8 cellular contexts compared by ENCODE assay signal in genomic region chr17:1455291-1455747, GRCh38. TPM values are rescaled to one million over a fixed set of nuclear protein-coding genes. Genes with fewer than 3 reads are reported as not detected.
DNase-seq lines count a peak whose midpoint lies in the region; ATAC-seq and TF ChIP-seq lines count a peak whose summit lies in the region.

No MANE protein-coding gene starts in this region.

- H3K27ac ChIP-seq in RWPE1 (peak overlapping the region; percentile 90), adipose tissue (ENCODE audit: low read depth, low read length) (peak overlapping the region; percentile 90), heart right ventricle (peak overlapping the region; percentile 97 to 99 (median 98))

- CTCF ChIA-PET in RWPE1 (lab: Yijun Ruan, JAX), result interaction anchor here (0.5 kb wide), 1 partner anchor 90 kb away, joined by 3 read pairs; no protein-coding TSS in a partner anchor

- ATAC-seq in GM19468 (IDR thresholded peaks at IDR 0.05; ENCODE audit: extremely low read depth, unreplicated experiment), result peak; percentile 11
- ATAC-seq in HG03571 (IDR thresholded peaks at IDR 0.05; ENCODE audit: unreplicated experiment), result peak; percentile 32
- ATAC-seq in heart right ventricle, result peak; percentile 44 to 71 (median 60)

- H3K27me3 ChIP-seq in heart right ventricle, result peaks cover 0 to 4% (median 0%) of the 10 kb centered on the region in 7 donors

- DNase-seq in Daoy (ENCODE audit: low read depth) (peak; percentile 82), RWPE1 (ENCODE audit: low spot score) (peak; percentile 64), heart right ventricle (peak; percentile 70 to 79), posterior vena cava (ENCODE audit: low spot score) (peak; percentile 92), GM19240 (ENCODE audit: insufficient read length, low spot score) (no peak)

- peaks cover 0 to 30% (median 0%) of the 10 kb centered on the region in 9 donors for H3K36me3 ChIP-seq in heart right ventricle

- peaks cover 17 to 65% (median 52%) of the 10 kb centered on the region in 9 donors for H3K4me1 ChIP-seq in heart right ventricle

- intact Hi-C loops in heart right ventricle (cut with DNase I) (loop anchor here in 8 of 10 donors (2.0 to 10.0 kb wide), 9 partner anchors 37 to 93 kb away; partner anchors contain the start of genes INPP5K (in 4 of the 8) and MYO1C (in 1 of the 8)), posterior vena cava (cut with DNase I) (loop anchor here (5.0 to 10.0 kb wide), 3 partner anchors 59 to 91 kb away; partner anchors contain the start of gene INPP5K (in 2 of the 2))

- H3K4me3 ChIP-seq in heart right ventricle, result peak overlapping the region; percentile 73 to 100 (median 98)

- TF ChIP-seq CTCF in RWPE1 (conservative IDR thresholded peaks at IDR 0.05; ENCODE audit: low read depth) (peak; percentile 59), heart right ventricle (IDR thresholded peaks at IDR 0.05) (peak; percentile 49 to 74 (median 59))

- 0 to 1% (median 0%) methylated on average over 22 to 27 of the region's 27 CpGs for WGBS in adipose tissue, 3 donors
- WGBS in heart right ventricle, 2 donors, result 0% methylated on average over 27 of the region's 27 CpGs

- POLR2A ChIA-PET in RWPE1 (lab: Yijun Ruan, JAX; ENCODE audit: low non-redundant PET), result interaction anchor here (0.5 kb wide), 1 partner anchor 11 kb away, joined by 3 read pairs; no protein-coding TSS in a partner anchor

- H3K9me3 ChIP-seq in heart right ventricle, result no peaks in the 10 kb centered on the region

RNA-seq across cellular contexts. Expression of gene CRK, which starts 0.7 kb away (rescaled TPM):
- 118 and 126 TPM in 2 replicates for total RNA-seq in Daoy (2014; rRNA removed; shearing (Covaris generic))
- polyA plus RNA-seq in adipose tissue (10 to 100 TPM; 15.8 to 62.3 (median 45.5) TPM), heart right ventricle (10 to 100 TPM; 22.2 to 29.4 TPM)
- total RNA-seq in heart right ventricle (10 to 100 TPM; 30.4 to 47.5 (median 37.9) TPM), posterior vena cava (10 to 100 TPM; 56.6 to 58.0 TPM)

RNA-seq across cellular contexts. Expression of gene MYO1C, which starts 37.2 kb away (rescaled TPM):
- total RNA-seq in Daoy (2014; rRNA removed; shearing (Covaris generic)), result 55.9 and 57.2 TPM in 2 replicates
- polyA plus RNA-seq in adipose tissue (100 to 1,000 TPM in 2 of 3 donors, 10 to 100 TPM in 1; 76.1 to 339 (median 135) TPM), heart right ventricle (100 to 1,000 TPM; 101 to 120 TPM)
- total RNA-seq in heart right ventricle (100 to 1,000 TPM; 131 to 229 (median 179) TPM), posterior vena cava (100 to 1,000 TPM; 270 to 381 TPM)

RNA-seq across cellular contexts. Expression of gene YWHAE, which starts 55.3 kb away (rescaled TPM):
- total RNA-seq in Daoy (2014; rRNA removed; shearing (Covaris generic)), result 772 and 1,216 TPM in 2 replicates
- polyA plus RNA-seq in adipose tissue (100 to 1,000 TPM; 176 to 479 (median 340) TPM), heart right ventricle (100 to 1,000 TPM; 478 to 505 TPM)
- total RNA-seq in heart right ventricle (100 to 1,000 TPM; 600 to 791 (median 620) TPM), posterior vena cava (100 to 1,000 TPM; 274 to 306 TPM)
